1 cellular context compared by ENCODE assay signal in the genomic region with DNA sequence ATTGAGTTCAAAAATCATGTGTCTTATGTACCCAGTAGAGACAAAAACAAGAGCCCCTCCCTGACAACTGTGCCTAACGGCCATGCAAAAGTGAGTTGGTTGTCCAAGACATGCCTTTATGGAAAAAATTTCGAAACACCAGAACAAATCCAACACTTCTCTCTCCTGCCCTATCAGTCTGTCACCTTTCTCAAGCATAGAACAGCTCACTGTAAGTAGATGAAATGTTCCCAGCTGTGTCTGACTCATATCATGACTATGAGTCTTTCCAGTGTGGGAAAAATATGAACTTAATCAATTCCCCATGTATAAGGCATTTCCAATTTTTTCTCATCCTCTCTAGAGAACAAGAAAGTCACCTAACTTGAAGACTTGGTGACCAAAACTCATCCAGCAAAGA.
TF ChIP-seq lines count a peak whose summit lies in the region.

No MANE protein-coding gene starts in this region.

TF ChIP-seq in HepG2, 621 proteins besides CTCF, POLR2A, EP300 and RAD21 (continued from another document):
- no peak for TF ChIP-seq KLF6 (CRISPR knock-in tag; IDR thresholded peaks at IDR 0.05)
- TF ChIP-seq RFX1 (IDR thresholded peaks at IDR 0.05): no peak
- no peak for TF ChIP-seq KDM1A (CRISPR knock-in tag; IDR thresholded peaks at IDR 0.05)
